17 cellular contexts compared by ENCODE assay signal in the genomic region with DNA sequence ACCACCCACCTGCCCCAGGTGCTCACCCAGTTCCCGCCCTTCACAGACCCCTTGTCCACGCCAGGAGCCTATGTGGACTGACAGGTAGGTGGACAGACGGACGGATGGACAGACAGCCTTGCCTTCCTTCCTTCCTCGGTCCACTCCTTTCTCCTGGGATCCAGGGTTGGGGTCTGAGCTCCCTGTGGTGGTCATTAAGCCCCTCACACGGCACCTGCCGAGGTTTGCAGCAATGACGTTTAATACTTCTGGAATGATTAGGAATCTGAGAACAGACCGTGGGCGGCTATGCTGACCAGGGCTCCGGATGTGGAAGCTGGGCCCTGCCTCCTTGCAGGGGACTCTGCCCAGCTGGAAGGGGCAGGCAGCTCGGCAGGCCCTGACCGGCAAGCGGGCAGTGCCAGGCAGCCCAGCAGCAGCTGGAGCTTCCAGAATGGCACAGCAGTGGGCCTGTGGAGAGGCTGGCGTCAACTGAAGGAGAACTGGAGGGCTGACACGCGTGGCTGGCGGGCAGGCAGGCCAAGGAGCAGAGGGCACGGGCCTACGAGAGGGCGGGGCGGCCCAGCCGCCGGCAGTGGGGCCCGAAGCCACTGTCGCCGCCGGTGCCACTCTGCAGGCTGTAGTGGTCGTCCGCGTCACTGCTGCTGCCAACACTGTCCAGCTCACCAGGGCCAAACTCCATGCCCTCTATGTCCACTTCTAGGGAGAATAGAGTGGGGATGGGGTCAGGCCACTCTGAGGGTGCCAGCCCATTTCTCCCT. TPM values are rescaled to one million over a fixed set of nuclear protein-coding genes. Genes with fewer than 3 reads are reported as not detected.
DNase-seq lines count a peak whose midpoint lies in the region; ATAC-seq and TF ChIP-seq lines count a peak whose summit lies in the region.
"Had no signal": no experiment of that assay in that cellular context is flagged by ENCODE, and none has a peak within 500 bp of the region (broad histone marks: within the 10 kb centered on the region; RNA-seq: fewer than 3 reads in every experiment).

No MANE protein-coding gene starts in this region.

- H3K4me1 ChIP-seq in BE2C, result no peaks in the 10 kb centered on the region
- peaks cover 0 to 18% of the 10 kb centered on the region in 2 donors for H3K4me1 ChIP-seq in adrenal gland (replicated peaks in 1 of 2)
- peaks cover 0 to 8% of the 10 kb centered on the region in 2 donors for H3K4me1 ChIP-seq in lung (ENCODE audit: control insufficient read depth in 2 of 2, insufficient read depth in 2 of 2, low read length in 2 of 2)
- H3K4me1 ChIP-seq: foreskin keratinocyte had no signal

- no peaks in the 10 kb centered on the region for H3K36me3 Mint-ChIP-seq in activated CD4-positive, alpha-beta T cell treated with anti-CD3 and anti-CD28 coated beads, Interleukin-2, amount 10 ng/mL, durations not matched to agents 24 days and 14 days (ENCODE audit: low read depth)

- ATAC-seq in lung (ENCODE audit: insufficient read depth, low FRiP score), result no peak
- ATAC-seq in HG02973 (IDR thresholded peaks at IDR 0.05; ENCODE audit: unreplicated experiment), result no peak
- ATAC-seq in HG02678 (IDR thresholded peaks at IDR 0.05; ENCODE audit: unreplicated experiment), result no peak

- H3K36me3 ChIP-seq in BE2C (peaks cover 36% of the 10 kb centered on the region), adrenal gland (replicated peaks in 1 of 2) (peaks cover 0 to 77% of the 10 kb centered on the region in 2 donors), lung (ENCODE audit: control insufficient read depth in 2 of 2, insufficient read depth in 2 of 2, low read length in 2 of 2) (peaks cover 8 to 68% of the 10 kb centered on the region in 2 donors)

- H3K27ac Mint-ChIP-seq in activated CD4-positive, alpha-beta T cell treated with anti-CD3 and anti-CD28 coated beads, Interleukin-2, amount 10 ng/mL, durations not matched to agents 24 days and 14 days, result no peak overlapping the region

- peak; percentile 1 for DNase-seq in activated CD4-positive, alpha-beta T cell treated with anti-CD3 and anti-CD28 coated beads for 48 hours
- no peak for DNase-seq in activated CD4-positive, alpha-beta T cell treated with anti-CD3 and anti-CD28 coated beads, Interleukin-2, amount 10 ng/mL, durations not matched to agents 24 days and 14 days
- peak; percentile 6 for DNase-seq in BE2C
- DNase-seq in adrenal gland, result peak in 5 of 7 donors; percentile 1 to 46 (median 12)
- DNase-seq in lung (ENCODE audit: low spot score), result peak; percentile 23
- DNase-seq in NCI-H2107 treated with DMSO at 0.1 percent for 48 hours (lab: John Stamatoyannopoulos, UW; ENCODE audit: unreplicated experiment), result no peak
- DNase-seq: cerebellar nuclear complex, HCEC 1CT, IMR-90, NCI-H2081, NCI-H69, SW 1271, transverse colon had no signal

- H3K27me3 Mint-ChIP-seq in activated CD4-positive, alpha-beta T cell treated with anti-CD3 and anti-CD28 coated beads, Interleukin-2, amount 10 ng/mL, durations not matched to agents 24 days and 14 days, result no peaks in the 10 kb centered on the region
- H3K27me3 Mint-ChIP-seq: CD4-positive, alpha-beta memory T cell had no signal

- H3K9me3 Mint-ChIP-seq in activated CD4-positive, alpha-beta T cell treated with anti-CD3 and anti-CD28 coated beads, Interleukin-2, amount 10 ng/mL, durations not matched to agents 24 days and 14 days, result no peaks in the 10 kb centered on the region

- H3K27ac ChIP-seq in adrenal gland (no peak overlapping the region), lung (ENCODE audit: low read depth in 1 of 2, low read length in 1 of 2) (no peak overlapping the region)
- H3K27ac ChIP-seq: foreskin keratinocyte, transverse colon had no signal

- intact Hi-C loops in activated CD4-positive, alpha-beta T cell treated with anti-CD3 and anti-CD28 coated beads, Interleukin-2, amount 10 ng/mL, durations not matched to agents 24 days and 14 days (cut with micrococcal nuclease), result no loop called here
- intact Hi-C loops in adrenal gland (cut with DNase I), result no loop called here

- H3K9me3 ChIP-seq in BE2C (no peaks in the 10 kb centered on the region), adrenal gland (replicated peaks in 1 of 3) (no peaks in the 10 kb centered on the region), lung (ENCODE audit: control insufficient read depth in 2 of 2, insufficient read depth in 1 of 2, low read length in 1 of 2) (no peaks in the 10 kb centered on the region)
- H3K9me3 ChIP-seq: transverse colon had no signal

- no peak overlapping the region for H3K4me3 Mint-ChIP-seq in activated CD4-positive, alpha-beta T cell treated with anti-CD3 and anti-CD28 coated beads, Interleukin-2, amount 10 ng/mL, durations not matched to agents 24 days and 14 days
- H3K4me3 Mint-ChIP-seq: CD4-positive, alpha-beta memory T cell had no signal

- H3K4me3 ChIP-seq in BE2C (ENCODE audit: low read depth, low read length) (no peak overlapping the region), adrenal gland (no peak overlapping the region), lung (no peak overlapping the region)
- H3K4me3 ChIP-seq: transverse colon had no signal

- TF ChIP-seq POLR2A in adrenal gland (IDR thresholded peaks at IDR 0.05), result no peak

- TF ChIP-seq CTCF in BE2C (IDR thresholded peaks at IDR 0.05; ENCODE audit: low read depth, low read length) (no peak), adrenal gland (IDR thresholded peaks at IDR 0.05) (no peak), lung (IDR thresholded peaks at IDR 0.05; ENCODE audit: control extremely low read depth, extremely low read depth) (no peak)

- WGBS in adrenal gland, 4 donors, result 82 to 92% (median 88%) methylated on average over 15 to 31 of the region's 31 CpGs
- 94% methylated on average over 31 of the region's 31 CpGs for WGBS in lung, 2 donors

- no peaks in the 10 kb centered on the region for H3K27me3 ChIP-seq in BE2C
- H3K27me3 ChIP-seq in adrenal gland, result no peaks in the 10 kb centered on the region
- H3K27me3 ChIP-seq in lung (ENCODE audit: control insufficient read depth, insufficient read depth), result no peaks in the 10 kb centered on the region
- H3K27me3 ChIP-seq: foreskin keratinocyte, transverse colon had no signal

- peaks cover 3% of the 10 kb centered on the region for H3K4me1 Mint-ChIP-seq in activated CD4-positive, alpha-beta T cell treated with anti-CD3 and anti-CD28 coated beads, Interleukin-2, amount 10 ng/mL, durations not matched to agents 24 days and 14 days

RNA-seq across cellular contexts. Expression of gene HAUS3, which starts 8.3 kb away (rescaled TPM):
- total RNA-seq in activated CD4-positive, alpha-beta T cell treated with anti-CD3 and anti-CD28 coated beads, Interleukin-2, amount 10 ng/mL, durations not matched to agents 24 days and 14 days, result 19.3 and 19.4 TPM in 2 replicates
- 9.0 TPM for polyA plus RNA-seq in BE2C (2012; ENCODE audit: insufficient read depth, insufficient read length, low read depth)
- total RNA-seq in adrenal gland, result 10 to 100 TPM in 5 of 8 donors, 1 to 10 TPM in 3; 8.3 to 15.8 (median 12.6) TPM
- 10 to 100 TPM; 12.8 to 19.1 (median 13.5) TPM for polyA plus RNA-seq in adrenal gland
- 10 to 100 TPM; 12.8 to 21.0 TPM for total RNA-seq in lung
- 10 to 100 TPM in 1 of 2 donors, 1 to 10 TPM in 1; 5.6 to 11.5 TPM for polyA plus RNA-seq in lung

RNA-seq across cellular contexts. Expression of gene POLN, which starts 8.3 kb away (rescaled TPM):
- total RNA-seq in activated CD4-positive, alpha-beta T cell treated with anti-CD3 and anti-CD28 coated beads, Interleukin-2, amount 10 ng/mL, durations not matched to agents 24 days and 14 days, result 1.9 and 2.3 TPM in 2 replicates
- 0.93 TPM for polyA plus RNA-seq in BE2C (2012; ENCODE audit: insufficient read depth, insufficient read length, low read depth)
- total RNA-seq in adrenal gland (1 to 10 TPM in 7 of 8 donors, under 1 TPM in 1; 0.69 to 5.7 (median 2.6) TPM), lung (1 to 10 TPM; 3.3 to 3.7 TPM)
- polyA plus RNA-seq in adrenal gland (10 to 100 TPM in 1 of 3 donors, 1 to 10 TPM in 2; 1.3 to 10.6 (median 6.3) TPM), lung (1 to 10 TPM in 1 of 2 donors, under 1 TPM in 1; 0.68 to 1.1 TPM)

RNA-seq across cellular contexts. Expression of gene MXD4, which starts 11.7 kb away (rescaled TPM):
- total RNA-seq in activated CD4-positive, alpha-beta T cell treated with anti-CD3 and anti-CD28 coated beads, Interleukin-2, amount 10 ng/mL, durations not matched to agents 24 days and 14 days, result 4.9 and 5.2 TPM in 2 replicates
- polyA plus RNA-seq in BE2C (2012; ENCODE audit: insufficient read depth, insufficient read length, low read depth), result 37.7 TPM
- 100 to 1,000 TPM in 4 of 8 donors, 10 to 100 TPM in 4; 49.2 to 133 (median 107) TPM for total RNA-seq in adrenal gland
- 100 to 1,000 TPM in 1 of 3 donors, 10 to 100 TPM in 2; 13.9 to 245 (median 61.6) TPM for polyA plus RNA-seq in adrenal gland
- 10 to 100 TPM; 37.5 to 65.1 TPM for total RNA-seq in lung
- polyA plus RNA-seq in lung, result 10 to 100 TPM; 34.4 to 58.2 TPM

Comparison
In these comparisons a context has a peak if more than half of its experiments do, and no peak if none do; other contexts are left out.
1. DNase-seq: peak in activated CD4-positive, alpha-beta T cell treated with anti-CD3 and anti-CD28 coated beads for 48 hours (single experiment), BE2C (single experiment), adrenal gland (5 of 7) and lung (single experiment); none in activated CD4-positive, alpha-beta T cell treated with anti-CD3 and anti-CD28 coated beads, Interleukin-2, amount 10 ng/mL, durations not matched to agents 24 days and 14 days (single experiment) and NCI-H2107 treated with DMSO at 0.1 percent for 48 hours (single experiment).